ENCODE assay signal across 9 cellular contexts in genomic region chr2:215436705-215437570, GRCh38. TPM values are rescaled to one million over a fixed set of nuclear protein-coding genes. Genes with fewer than 3 reads are reported as not detected.
DNase-seq lines count a peak whose midpoint lies in the region; ATAC-seq, FAIRE-seq and TF ChIP-seq lines count a peak whose summit lies in the region.
"Had no signal": no experiment of that assay in that cellular context is flagged by ENCODE, and none has a peak within 500 bp of the region (broad histone marks: within the 10 kb centered on the region; RNA-seq: fewer than 3 reads in every experiment).

No MANE protein-coding gene starts in this region.

- peaks cover 14 to 19% of the 10 kb centered on the region in 2 donors for H3K4me1 Mint-ChIP-seq in effector memory CD8-positive, alpha-beta T cell (ENCODE audit: low read depth in 2 of 2)
- H3K4me1 Mint-ChIP-seq in naive B cell: peaks cover 10 to 24% (median 18%) of the 10 kb centered on the region in 3 donors

- WGBS in A549 (ENCODE audit: missing lambda C conversion rate): 15% methylated on average over 22 of the region's 22 CpGs

- no peak for TF ChIP-seq RAD21 in A549 (conservative IDR thresholded peaks at IDR 0.05 in 1 of 2, IDR thresholded peaks at IDR 0.05 in 1 of 2)

- H3K4me2 ChIP-seq in A549 (peak overlapping the region; percentile 85), PC-9 (peak overlapping the region; percentile 91)

- H3K9me2 ChIP-seq in PC-9 (ENCODE audit: insufficient read depth): no peaks in the 10 kb centered on the region; the same call in 1 of the 2 replicates

- no TSS peak for BruUV-seq in PC-9 (replicated peaks; lab: Mats Ljungman, UMichigan)

- H3K27me3 ChIP-seq in PC-9 (ENCODE audit: insufficient read depth, low read depth): no peaks in the 10 kb centered on the region

- POLR2A ChIA-PET in A549 (lab: Yijun Ruan, JAX): interaction anchor here (1.1 kb wide), 1 partner anchor 392 kb away, joined by 4 read pairs; no protein-coding TSS in a partner anchor
- POLR2A ChIA-PET in PC-9 (lab: Charles Lee; ENCODE audit: unreplicated experiment): interaction anchor here (0.9 kb wide), 1 partner anchor 257 kb away, joined by 11 read pairs; no protein-coding TSS in a partner anchor
- POLR2A ChIA-PET in HEK293T (lab: Yijun Ruan, JAX): no interaction called here

- H3K27ac Mint-ChIP-seq in effector memory CD8-positive, alpha-beta T cell: peak overlapping the region in 1 of 2 donors; percentile 29
- peak overlapping the region in 3 of 6 donors; percentile 20 to 83 (median 47) for H3K27ac Mint-ChIP-seq in naive B cell

- H3K4me1 ChIP-seq in A549: peaks cover 54% of the 10 kb centered on the region
- H3K4me1 ChIP-seq in PC-9 (replicated peaks; ENCODE audit: insufficient read depth): peaks cover 23% of the 10 kb centered on the region

- no peaks in the 10 kb centered on the region for H3K36me3 ChIP-seq in PC-9 (ENCODE audit: low read depth)

- CTCF ChIA-PET in A549 (lab: Yijun Ruan, JAX) (interaction anchor here (2.3 kb wide), 1 partner anchor 483 kb away, joined by 7 read pairs; no protein-coding TSS in a partner anchor), PC-9 (lab: Charles Lee) (no interaction called here), HEK293T (lab: Yijun Ruan, JAX) (no interaction called here)

- H3K36me3 Mint-ChIP-seq in effector memory CD8-positive, alpha-beta T cell (ENCODE audit: insufficient read depth): no peaks in the 10 kb centered on the region
- no peaks in the 10 kb centered on the region for H3K36me3 Mint-ChIP-seq in naive B cell

- H4K20me1 ChIP-seq in PC-9 (ENCODE audit: insufficient read depth): no peaks in the 10 kb centered on the region

- no peaks in the 10 kb centered on the region for H3K79me2 ChIP-seq in PC-9 (ENCODE audit: low read depth)

- peak overlapping the region; percentile 78 to 80 for H3K4me3 Mint-ChIP-seq in effector memory CD8-positive, alpha-beta T cell
- peak overlapping the region; percentile 77 to 94 (median 88) for H3K4me3 Mint-ChIP-seq in naive B cell

- TF ChIP-seq POLR2A in A549 (IDR thresholded peaks at IDR 0.05; ENCODE audit: low read length): no peak

- FAIRE-seq in A549 (lab: Jason Lieb, UNC) (no peak), GM19239 (lab: Jason Lieb, UNC) (peak; percentile 65)
- FAIRE-seq: islet of Langerhans had no signal

- TF ChIP-seq CTCF in A549 (IDR thresholded peaks at IDR 0.05) (no peak), PC-9 (conservative IDR thresholded peaks at IDR 0.05) (no peak)

- H3K4me3 ChIP-seq in A549 (peak overlapping the region; percentile 69), PC-9 (peak overlapping the region; percentile 70)

- no peak for TF ChIP-seq EP300 in A549 (IDR thresholded peaks at IDR 0.05)

- H3K27ac ChIP-seq in A549: peak overlapping the region; percentile 82 to 92
- H3K27ac ChIP-seq in PC-9: no peak overlapping the region

- no peak for DNase-seq in A549 (ENCODE audit: low read depth in 1 of 2, low spot score in 1 of 2)
- DNase-seq in GM19239 (ENCODE audit: insufficient read length, low spot score): peak; percentile 12
- peak in 1 of 2 experiments; percentile 17 for DNase-seq in PC-9
- DNase-seq in effector memory CD8-positive, alpha-beta T cell: peak in 1 of 3 experiments; percentile 2
- peak; percentile 6 for DNase-seq in naive B cell
- DNase-seq in activated gamma-delta T cell treated with Interleukin-2 at 50 U/mL for 16 hours: no peak
- no peak for DNase-seq in HEK293T (ENCODE audit: extremely low spot score)
- no peak for DNase-seq in dedifferentiated amniotic fluid mesenchymal stem cell (ENCODE audit: extremely low spot score)

- H3F3A ChIP-seq in PC-9 (ENCODE audit: insufficient read depth, low read depth): peaks cover 6% of the 10 kb centered on the region; the same call in 1 of the 2 replicates

- intact Hi-C loops in PC-9 (cut with micrococcal nuclease; ENCODE audit: unreplicated experiment): loop anchor here (1.0 kb wide), 1 partner anchor 182 kb away; no protein-coding TSS in a partner anchor

- ATAC-seq in A549: peak; percentile 49 to 58; a peak in 4 of 6 replicates
- peak; percentile 5 for ATAC-seq in effector memory CD8-positive, alpha-beta T cell (replicated peaks)
- peak; percentile 24 to 43 for ATAC-seq in naive B cell (ENCODE audit: low read depth in 2 of 2)

- H3K9me3 Mint-ChIP-seq in effector memory CD8-positive, alpha-beta T cell: peaks cover 0 to 2% of the 10 kb centered on the region in 2 donors
- H3K9me3 Mint-ChIP-seq in naive B cell: peaks cover 0 to 4% (median 0%) of the 10 kb centered on the region in 7 donors

- H2AFZ ChIP-seq in PC-9: peak overlapping the region; percentile 92

- peaks cover 66 to 81% of the 10 kb centered on the region in 2 donors for H3K27me3 Mint-ChIP-seq in effector memory CD8-positive, alpha-beta T cell
- peaks cover 66 to 69% (median 66%) of the 10 kb centered on the region in 3 donors for H3K27me3 Mint-ChIP-seq in naive B cell

- no peaks in the 10 kb centered on the region for H3K9me3 ChIP-seq in A549
- peaks cover 4% of the 10 kb centered on the region; the same call in 1 of the 2 replicates for H3K9me3 ChIP-seq in PC-9 (ENCODE audit: insufficient read depth, low read depth)

TF ChIP-seq in A549, 52 proteins besides CTCF, POLR2A, EP300 and RAD21 (continues in another document):
- TF ChIP-seq RFX5 (IDR thresholded peaks at IDR 0.05): no peak
- TF ChIP-seq MYC (IDR thresholded peaks at IDR 0.05; ENCODE audit: borderline replicate concordance, low read length): no peak
- no peak for TF ChIP-seq HDAC2 (IDR thresholded peaks at IDR 0.05)
- no peak for TF ChIP-seq BHLHE40 (IDR thresholded peaks at IDR 0.05; ENCODE audit: low read depth, low read length)
- TF ChIP-seq, protein P1, sequence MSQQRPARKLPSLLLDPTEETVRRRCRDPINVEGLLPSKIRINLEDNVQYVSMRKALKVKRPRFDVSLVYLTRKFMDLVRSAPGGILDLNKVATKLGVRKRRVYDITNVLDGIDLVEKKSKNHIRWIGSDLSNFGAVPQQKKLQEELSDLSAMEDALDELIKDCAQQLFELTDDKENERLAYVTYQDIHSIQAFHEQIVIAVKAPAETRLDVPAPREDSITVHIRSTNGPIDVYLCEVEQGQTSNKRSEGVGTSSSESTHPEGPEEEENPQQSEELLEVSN (IDR thresholded peaks at IDR 0.05; ENCODE audit: borderline replicate concordance, low read depth): no peak
- no peak for TF ChIP-seq RNF2 (IDR thresholded peaks at IDR 0.05; ENCODE audit: borderline replicate concordance, low read depth)
- no peak for TF ChIP-seq ZNF302 (CRISPR knock-in tag; IDR thresholded peaks at IDR 0.05)
- no peak for TF ChIP-seq RARB (CRISPR knock-in tag; IDR thresholded peaks at IDR 0.05)
- no peak for TF ChIP-seq ZSCAN20 (CRISPR knock-in tag; IDR thresholded peaks at IDR 0.05)
- TF ChIP-seq, protein P2, sequence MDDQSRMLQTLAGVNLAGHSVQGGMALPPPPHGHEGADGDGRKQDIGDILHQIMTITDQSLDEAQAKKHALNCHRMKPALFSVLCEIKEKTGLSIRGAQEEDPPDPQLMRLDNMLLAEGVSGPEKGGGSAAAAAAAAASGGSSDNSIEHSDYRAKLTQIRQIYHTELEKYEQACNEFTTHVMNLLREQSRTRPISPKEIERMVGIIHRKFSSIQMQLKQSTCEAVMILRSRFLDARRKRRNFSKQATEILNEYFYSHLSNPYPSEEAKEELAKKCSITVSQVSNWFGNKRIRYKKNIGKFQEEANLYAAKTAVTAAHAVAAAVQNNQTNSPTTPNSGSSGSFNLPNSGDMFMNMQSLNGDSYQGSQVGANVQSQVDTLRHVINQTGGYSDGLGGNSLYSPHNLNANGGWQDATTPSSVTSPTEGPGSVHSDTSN (IDR thresholded peaks at IDR 0.05): no peak
- no peak for TF ChIP-seq MAFK (IDR thresholded peaks at IDR 0.05; ENCODE audit: partially characterized antibody)
- TF ChIP-seq KDM5A (IDR thresholded peaks at IDR 0.05): no peak
- no peak for TF ChIP-seq CHD4 (IDR thresholded peaks at IDR 0.05; ENCODE audit: borderline replicate concordance)

TF ChIP-seq in HEK293T, 16 proteins besides CTCF, POLR2A, EP300 and RAD21:
- TF ChIP-seq ZNF384 (IDR thresholded peaks at IDR 0.05) (no peak), FOXM1 (IDR thresholded peaks at IDR 0.05; ENCODE audit: borderline replicate concordance) (no peak), SP1 (IDR thresholded peaks at IDR 0.05) (no peak), TARDBP (IDR thresholded peaks at IDR 0.05) (no peak), FOXA1 (IDR thresholded peaks at IDR 0.05) (no peak), ELF4 (IDR thresholded peaks at IDR 0.05) (no peak), LEF1 (IDR thresholded peaks at IDR 0.05; ENCODE audit: borderline replicate concordance) (no peak), HDGF (IDR thresholded peaks at IDR 0.05; ENCODE audit: borderline replicate concordance) (no peak), PKNOX1 (IDR thresholded peaks at IDR 0.05) (no peak), NFRKB (IDR thresholded peaks at IDR 0.05) (no peak), SUZ12 (IDR thresholded peaks at IDR 0.05) (no peak)

RNA-seq across cellular contexts. Expression of gene FN1, which starts 1.1 kb away (rescaled TPM):
- 500 and 982 TPM in 2 replicates for polyA plus RNA-seq in A549 (2011; rRNA removed)
- 90.1 and 100 TPM in 2 replicates for polyA plus RNA-seq in A549 (2012; cell fraction: cytosol; rRNA removed)
- 388 and 415 TPM in 2 replicates for polyA plus RNA-seq in A549 (2012; cell fraction: nucleus; rRNA removed)
- 157 to 223 TPM (median 203 TPM) in 3 replicates for polyA plus RNA-seq in A549 (2017; fragmentation: RNase III; extraction: RNeasy Plus Mini Kit Qiagen cat#74134 plus additional on column Dnase treatment)
- 1,062 and 1,397 TPM in 2 replicates for polyA minus RNA-seq in A549 (2011; rRNA and poly(A)+ RNA removed)
- 39.4 and 42.5 TPM in 2 replicates for total RNA-seq in PC-9 (2021)
- polyA plus RNA-seq in naive B cell (ENCODE audit: low read depth in 6 of 6): 1 to 10 TPM in 3 of 6 donors, under 1 TPM in 2, not detected in 1; 0.53 to 2.0 (median 1.1) TPM

Comparison
In these comparisons a context has a peak if more than half of its experiments do, and no peak if none do; other contexts are left out.
1. DNase-seq: peak in GM19239 (single experiment) and naive B cell (single experiment); none in A549 (0 of 2), activated gamma-delta T cell treated with Interleukin-2 at 50 U/mL for 16 hours (single experiment), HEK293T (single experiment) and dedifferentiated amniotic fluid mesenchymal stem cell (single experiment).
2. RNA of gene FN1, which starts 1.1 kb away (polyA plus RNA-seq): 90.1 to 982 TPM in A549; 0.53 to 2.0 TPM in naive B cell; every median in the first group is over 10 times any median in the second.
3. Peak in every context shown above with its lines, with median percentiles within 50 percentile points of each other: ATAC-seq.